Comparison of ENCODE assay signal across 17 cellular contexts in genomic region chr21:42733874-42734273, GRCh38.
DNase-seq lines count a peak whose midpoint lies in the region; ATAC-seq and TF ChIP-seq lines count a peak whose summit lies in the region.
"Had no signal": no experiment of that assay in that cellular context is flagged by ENCODE, and none has a peak within 500 bp of the region (broad histone marks: within the 10 kb centered on the region; RNA-seq: fewer than 3 reads in every experiment).

No MANE protein-coding gene starts in this region.

- CTCF ChIA-PET in WTC11 (lab: Charles Lee): interaction anchor here (1.8 kb wide), 1 partner anchor 141 kb away, joined by 6 read pairs; no protein-coding TSS in a partner anchor

- peaks cover 0 to 9% (median 1%) of the 10 kb centered on the region in 7 donors for H3K9me3 Mint-ChIP-seq in CD4-positive, CD25-positive, alpha-beta regulatory T cell
- H3K9me3 Mint-ChIP-seq in WTC11: peaks cover 9% of the 10 kb centered on the region

- peak overlapping the region; percentile 90 for H3K27ac ChIP-seq in 22Rv1
- H3K27ac ChIP-seq in CD4-positive, CD25-positive, alpha-beta regulatory T cell (ENCODE audit: insufficient read depth, low read length, poor library complexity, severe bottlenecking): no peak overlapping the region
- peak overlapping the region; percentile 26 for H3K27ac ChIP-seq in lower lobe of right lung
- peak overlapping the region in 1 of 2 donors; percentile 90 for H3K27ac ChIP-seq in prostate gland
- H3K27ac ChIP-seq: breast epithelium, neural progenitor cell, suprapubic skin had no signal

- peaks cover 43% of the 10 kb centered on the region for H3K4me1 ChIP-seq in CD4-positive, CD25-positive, alpha-beta regulatory T cell (ENCODE audit: control insufficient read depth, insufficient read depth, low read length, poor library complexity, severe bottlenecking)
- H3K4me1 ChIP-seq in lower lobe of right lung: peaks cover 51% of the 10 kb centered on the region
- peaks cover 18% of the 10 kb centered on the region for H3K4me1 ChIP-seq in prostate gland (replicated peaks)
- H3K4me1 ChIP-seq: neural progenitor cell had no signal

- ATAC-seq in CD4-positive, CD25-positive, alpha-beta regulatory T cell (ENCODE audit: low read depth in 2 of 2): no peak
- ATAC-seq in WTC11 (no peak), lower lobe of right lung (no peak), GM19452 (IDR thresholded peaks at IDR 0.05; ENCODE audit: unreplicated experiment) (no peak)

- H3K4me3 Mint-ChIP-seq in CD4-positive, CD25-positive, alpha-beta regulatory T cell: no peak overlapping the region
- H3K4me3 Mint-ChIP-seq in WTC11: no peak overlapping the region
- H3K4me3 Mint-ChIP-seq: neural progenitor cell had no signal

- no peaks in the 10 kb centered on the region for H3K27me3 ChIP-seq in CD4-positive, CD25-positive, alpha-beta regulatory T cell (ENCODE audit: control insufficient read depth, insufficient read depth, low read length)
- H3K27me3 ChIP-seq in lower lobe of right lung (ENCODE audit: low read depth) (no peaks in the 10 kb centered on the region), prostate gland (replicated peaks; ENCODE audit: insufficient read depth) (no peaks in the 10 kb centered on the region)
- H3K27me3 ChIP-seq: breast epithelium, neural progenitor cell, suprapubic skin had no signal

- no peaks in the 10 kb centered on the region for H3K27me3 Mint-ChIP-seq in CD4-positive, CD25-positive, alpha-beta regulatory T cell
- H3K27me3 Mint-ChIP-seq in WTC11 (ENCODE audit: low read depth): no peaks in the 10 kb centered on the region

- H3K4me3 ChIP-seq in CD4-positive, CD25-positive, alpha-beta regulatory T cell (ENCODE audit: low read depth, low read length): no peak overlapping the region
- no peak overlapping the region for H3K4me3 ChIP-seq in lower lobe of right lung
- H3K4me3 ChIP-seq in prostate gland: no peak overlapping the region
- H3K4me3 ChIP-seq: breast epithelium, dorsolateral prefrontal cortex, neural progenitor cell, suprapubic skin had no signal

- no peak for DNase-seq in CD4-positive, CD25-positive, alpha-beta regulatory T cell
- DNase-seq in WTC11 (ENCODE audit: low spot score) (no peak), lower lobe of right lung (no peak), NCI-H2227 treated with DMSO at 0.1 percent for 48 hours (lab: John Stamatoyannopoulos, UW) (no peak), prostate gland (ENCODE audit: low spot score) (no peak)
- DNase-seq: activated CD8-positive, alpha-beta memory T cell treated with anti-CD3 and anti-CD28 coated beads for 24 hours; dorsolateral prefrontal cortex; foreskin melanocyte; Karpas-422; NCI-H1105; Right ventricle myocardium superior had no signal

- H3K36me3 Mint-ChIP-seq in CD4-positive, CD25-positive, alpha-beta regulatory T cell: peaks cover 33% of the 10 kb centered on the region
- H3K36me3 Mint-ChIP-seq in WTC11: peaks cover 44% of the 10 kb centered on the region

- 88% methylated on average over 7 of the region's 7 CpGs for WGBS in prostate gland

- TF ChIP-seq CTCF in 22Rv1 (IDR thresholded peaks at IDR 0.05) (no peak), WTC11 (IDR thresholded peaks at IDR 0.05) (no peak), lower lobe of right lung (IDR thresholded peaks at IDR 0.05) (no peak), prostate gland (IDR thresholded peaks at IDR 0.05) (no peak)

- H3K27ac Mint-ChIP-seq in CD4-positive, CD25-positive, alpha-beta regulatory T cell: peak overlapping the region; percentile 81 to 98 (median 89)
- H3K27ac Mint-ChIP-seq in WTC11: peak overlapping the region; percentile 46; the same call in 1 of the 2 replicates
- H3K27ac Mint-ChIP-seq: activated T-helper 2 cell treated with anti-CD3 and anti-CD28 coated beads, Interferon-gamma antibody, Interleukin-2, Interleukin-4, amounts not matched to agents 10 μg/mL and 5 μg/mL and 100 μg/mL, durations not matched to agents 14 hours and 24 hours and 36 hours; neural progenitor cell had no signal

- no peaks in the 10 kb centered on the region for H3K9me3 ChIP-seq in CD4-positive, CD25-positive, alpha-beta regulatory T cell (ENCODE audit: control insufficient read depth in 2 of 2, low read length in 2 of 2)
- H3K9me3 ChIP-seq in lower lobe of right lung: no peaks in the 10 kb centered on the region
- no peaks in the 10 kb centered on the region for H3K9me3 ChIP-seq in prostate gland
- H3K9me3 ChIP-seq: breast epithelium, suprapubic skin had no signal

- H3K4me1 Mint-ChIP-seq in CD4-positive, CD25-positive, alpha-beta regulatory T cell: peaks cover 12 to 53% (median 31%) of the 10 kb centered on the region in 4 donors
- peaks cover 19% of the 10 kb centered on the region for H3K4me1 Mint-ChIP-seq in WTC11

- TF ChIP-seq POLR2A in prostate gland (IDR thresholded peaks at IDR 0.05): no peak

- POLR2A ChIA-PET in WTC11 (lab: Charles Lee): no interaction called here

- intact Hi-C loops in lower lobe of right lung (cut with DNase I) (no loop called here), prostate gland (cut with DNase I) (loop anchor here (10.0 kb wide), 1 partner anchor 79 kb away; the partner anchor contains the start of gene PDE9A)

- no peaks in the 10 kb centered on the region for H3K36me3 ChIP-seq in CD4-positive, CD25-positive, alpha-beta regulatory T cell (ENCODE audit: control insufficient read depth, insufficient read depth, low read length)
- H3K36me3 ChIP-seq in lower lobe of right lung (no peaks in the 10 kb centered on the region), prostate gland (no peaks in the 10 kb centered on the region)
- H3K36me3 ChIP-seq: breast epithelium, neural progenitor cell had no signal

TF ChIP-seq in WTC11, 78 proteins besides CTCF, POLR2A, EP300 and RAD21:
- TF ChIP-seq EMX1 (CRISPR knock-in tag; IDR thresholded peaks at IDR 0.05) (no peak), ATF1 (CRISPR knock-in tag; IDR thresholded peaks at IDR 0.05) (no peak), AR (CRISPR knock-in tag; IDR thresholded peaks at IDR 0.05) (no peak), ZNF263 (CRISPR knock-in tag; IDR thresholded peaks at IDR 0.05; ENCODE audit: low read depth) (no peak), ATF2 (CRISPR knock-in tag; IDR thresholded peaks at IDR 0.05; ENCODE audit: borderline replicate concordance, low read depth) (no peak), STAT6 (CRISPR knock-in tag; conservative IDR thresholded peaks at IDR 0.05; ENCODE audit: low read depth) (no peak)
TF ChIP-seq in WTC11: peak in this region for 0.
